Comparison of ENCODE assay signal across 36 cellular contexts in genomic region chr11:2595205-2595604, GRCh38.
DNase-seq lines count a peak whose midpoint lies in the region; ATAC-seq, FAIRE-seq and TF ChIP-seq lines count a peak whose summit lies in the region.
"Had no signal": no experiment of that assay in that cellular context is flagged by ENCODE, and none has a peak within 500 bp of the region (broad histone marks: within the 10 kb centered on the region; RNA-seq: fewer than 3 reads in every experiment).

No MANE protein-coding gene starts in this region.

- no peak for TF ChIP-seq POLR2A in HepG2 (IDR thresholded peaks at IDR 0.05; ENCODE audit: insufficient read depth in 1 of 2, low read depth in 2 of 2, low read length in 2 of 2)
- TF ChIP-seq POLR2A in right lobe of liver (IDR thresholded peaks at IDR 0.05): no peak
- no peak for TF ChIP-seq POLR2A in A549 (IDR thresholded peaks at IDR 0.05; ENCODE audit: low read length)
- TF ChIP-seq POLR2A in IMR-90 (IDR thresholded peaks at IDR 0.05; ENCODE audit: low read depth, low read length): no peak
- no peak for TF ChIP-seq POLR2A in K562 (conservative IDR thresholded peaks at IDR 0.05)

- TF ChIP-seq CTCF in HepG2 (CRISPR knock-in tag; IDR thresholded peaks at IDR 0.05) (no peak), right lobe of liver (IDR thresholded peaks at IDR 0.05) (no peak), A549 (IDR thresholded peaks at IDR 0.05) (no peak), IMR-90 (conservative IDR thresholded peaks at IDR 0.05; ENCODE audit: low read depth, low read length) (no peak), K562 (IDR thresholded peaks at IDR 0.05 in 2 of 3, conservative IDR thresholded peaks at IDR 0.05 in 1 of 3; ENCODE audit: insufficient read depth in 2 of 3, low read depth in 1 of 3, low read length in 3 of 3) (no peak), natural killer cell (IDR thresholded peaks at IDR 0.05) (no peak)

- H3K4me3 ChIP-seq in HepG2 (replicated peaks in 1 of 3; ENCODE audit: insufficient read depth in 1 of 3, low read depth in 2 of 3, low read length in 3 of 3) (no peak overlapping the region), right lobe of liver (no peak overlapping the region), A549 (no peak overlapping the region), IMR-90 (ENCODE audit: insufficient read depth, low read depth, low read length) (no peak overlapping the region), K562 (no peak overlapping the region), H7 (ENCODE audit: insufficient read depth, low read depth, low read length) (no peak overlapping the region)
- H3K4me3 ChIP-seq: BLaER1; BLaER1 treated with 17β-estradiol and CSF1 and Interleukin-3, amounts not matched to agents 10 nM and 100 nM had no signal

- H3K4me3 Mint-ChIP-seq in natural killer cell: no peak overlapping the region
- H3K4me3 Mint-ChIP-seq: B cell; CD14-positive monocyte; CD4-positive, alpha-beta memory T cell; CD4-positive, alpha-beta T cell; CD4-positive, CD25-positive, alpha-beta regulatory T cell; CD8-positive, alpha-beta memory T cell; CD8-positive, alpha-beta T cell had no signal

- H4K20me1 ChIP-seq in HepG2 (ENCODE audit: insufficient read depth, low read length): peaks cover 3% of the 10 kb centered on the region; the same call in 1 of the 2 replicates
- H4K20me1 ChIP-seq in IMR-90 (ENCODE audit: insufficient read depth, low read length): no peaks in the 10 kb centered on the region
- H4K20me1 ChIP-seq in K562 (replicated peaks; ENCODE audit: control insufficient read depth, insufficient read depth, low read length): no peaks in the 10 kb centered on the region
- H4K20me1 ChIP-seq: BLaER1 had no signal

- in situ Hi-C loops in HepG2 (cut with HindIII; ENCODE audit: extremely low pct_ligation_motif_present, low pct_unique_long_range_greater_than_20kb) (no loop called here), IMR-90 (cut with MboI; ENCODE audit: low sequenced_read_pairs) (no loop called here), K562 (cut with MboI) (no loop called here)

- H3K79me2 ChIP-seq in HepG2 (ENCODE audit: insufficient read depth, low read length): no peaks in the 10 kb centered on the region
- no peaks in the 10 kb centered on the region for H3K79me2 ChIP-seq in K562 (ENCODE audit: control insufficient read depth, insufficient read depth, low read length)

- no peak overlapping the region for H4K5ac ChIP-seq in IMR-90 (ENCODE audit: low read depth, low read length)

- H3K9me3 Mint-ChIP-seq in natural killer cell: no peaks in the 10 kb centered on the region

- H2BK120ac ChIP-seq in IMR-90 (ENCODE audit: low read depth, low read length): no peak overlapping the region

- H2AK5ac ChIP-seq in IMR-90 (ENCODE audit: low read depth, low read length): no peak overlapping the region

- POLR2A ChIA-PET in HepG2 (lab: Yijun Ruan, JAX) (no interaction called here), A549 (lab: Yijun Ruan, JAX) (no interaction called here), IMR-90 (lab: Charles Lee; ENCODE audit: unreplicated experiment) (no interaction called here), K562 (lab: Yijun Ruan, JAX) (no interaction called here)

- H3K36me3 ChIP-seq in HepG2 (replicated peaks in 1 of 2; ENCODE audit: control insufficient read depth in 1 of 2, insufficient read depth in 2 of 2, low read length in 2 of 2) (no peaks in the 10 kb centered on the region), right lobe of liver (no peaks in the 10 kb centered on the region), IMR-90 (ENCODE audit: control insufficient read depth, insufficient read depth, low read length) (no peaks in the 10 kb centered on the region), K562 (ENCODE audit: control insufficient read depth, insufficient read depth, low read length) (no peaks in the 10 kb centered on the region), H7 (replicated peaks; ENCODE audit: control insufficient read depth, insufficient read depth, low read length) (no peaks in the 10 kb centered on the region)
- H3K36me3 ChIP-seq: BE2C, BLaER1 had no signal

- H3K9me1 ChIP-seq in IMR-90 (ENCODE audit: insufficient read depth, low read length) (no peaks in the 10 kb centered on the region), K562 (ENCODE audit: control insufficient read depth, insufficient read depth, low read length) (no peaks in the 10 kb centered on the region)

- FAIRE-seq in HepG2 (lab: Jason Lieb, UNC) (no peak), A549 (lab: Jason Lieb, UNC) (no peak), K562 (lab: Jason Lieb, UNC) (no peak)
- FAIRE-seq: A204.1, D721Med had no signal

- no peak overlapping the region for H3K18ac ChIP-seq in IMR-90 (ENCODE audit: low read depth, low read length)

- no peaks in the 10 kb centered on the region for H3K4me1 Mint-ChIP-seq in natural killer cell
- H3K4me1 Mint-ChIP-seq: B cell; CD14-positive monocyte; CD4-positive, CD25-positive, alpha-beta regulatory T cell; CD8-positive, alpha-beta memory T cell had no signal

- no peak overlapping the region for H2AK9ac ChIP-seq in IMR-90 (replicated peaks; ENCODE audit: low read depth, low read length, poor library complexity)

- no peaks in the 10 kb centered on the region for H3K79me1 ChIP-seq in IMR-90 (ENCODE audit: low read depth in 1 of 2, low read length in 2 of 2)

- H2BK20ac ChIP-seq in IMR-90 (ENCODE audit: low read depth, low read length): no peak overlapping the region

- no peak overlapping the region for H3K56ac ChIP-seq in IMR-90 (ENCODE audit: extremely low read depth, insufficient read depth, low read length)

- H3K9ac ChIP-seq in HepG2 (ENCODE audit: insufficient read depth, low read depth, low read length): no peak overlapping the region
- no peak overlapping the region for H3K9ac ChIP-seq in IMR-90 (ENCODE audit: low read depth, low read length)
- no peak overlapping the region for H3K9ac ChIP-seq in K562 (ENCODE audit: insufficient read depth in 1 of 2, low read depth in 2 of 2, low read length in 2 of 2)
- H3K9ac ChIP-seq: BLaER1; BLaER1 treated with 17β-estradiol and CSF1 and Interleukin-3, amounts not matched to agents 10 nM and 100 nM had no signal

- H3K23ac ChIP-seq in IMR-90 (ENCODE audit: low read depth, low read length): no peak overlapping the region

- peaks cover 8% of the 10 kb centered on the region for H3K36me3 Mint-ChIP-seq in natural killer cell

- no peak overlapping the region for H4K8ac ChIP-seq in IMR-90 (ENCODE audit: low read depth in 2 of 2, low read length in 2 of 2)

- no peak overlapping the region for H2BK15ac ChIP-seq in IMR-90 (ENCODE audit: low read depth, low read length)

- BruUV-seq in HepG2 (replicated peaks; lab: Mats Ljungman, UMichigan) (no TSS peak), IMR-90 (replicated peaks; lab: Mats Ljungman, UMichigan) (no TSS peak), K562 (replicated peaks; lab: Mats Ljungman, UMichigan) (no TSS peak)

- no peak overlapping the region for H3K27ac Mint-ChIP-seq in natural killer cell
- H3K27ac Mint-ChIP-seq: B cell; CD4-positive, alpha-beta memory T cell; CD4-positive, alpha-beta T cell; CD4-positive, CD25-positive, alpha-beta regulatory T cell; CD8-positive, alpha-beta T cell had no signal

- H3K14ac ChIP-seq in IMR-90 (replicated peaks; ENCODE audit: low read depth, low read length): no peak overlapping the region

- intact Hi-C loops in HepG2 (cut with micrococcal nuclease; ENCODE audit: unreplicated experiment): no loop called here
- intact Hi-C loops in right lobe of liver (cut with DNase I): no loop called here
- intact Hi-C loops in IMR-90 (cut with micrococcal nuclease): no loop called here
- intact Hi-C loops in K562 (cut with micrococcal nuclease): no loop called here
- intact Hi-C loops in natural killer cell (cut with micrococcal nuclease): no loop called here

- H3K4me1 ChIP-seq in HepG2 (ENCODE audit: insufficient read depth, low read length): no peaks in the 10 kb centered on the region
- no peaks in the 10 kb centered on the region for H3K4me1 ChIP-seq in right lobe of liver
- no peaks in the 10 kb centered on the region for H3K4me1 ChIP-seq in A549
- H3K4me1 ChIP-seq in IMR-90 (ENCODE audit: control insufficient read depth, insufficient read depth, low read length): no peaks in the 10 kb centered on the region
- peaks cover 0 to 3% of the 10 kb centered on the region in 2 experiments; a peak in 2 of 5 replicates for H3K4me1 ChIP-seq in K562 (replicated peaks in 1 of 2; ENCODE audit: control insufficient read depth in 2 of 2, insufficient read depth in 2 of 2, low read length in 2 of 2)
- H3K4me1 ChIP-seq: BE2C; BLaER1; BLaER1 treated with 17β-estradiol and CSF1 and Interleukin-3, amounts not matched to agents 10 nM and 100 nM; Caco-2 had no signal

- no peak overlapping the region for H3K4ac ChIP-seq in IMR-90 (ENCODE audit: low read depth, low read length)

- dilution Hi-C loops in IMR-90 (cut with HindIII; ENCODE audit: low sequenced_read_pairs, unreplicated experiment): no loop called here

- CTCF ChIA-PET in HepG2 (lab: Yijun Ruan, JAX; ENCODE audit: low intra/inter-chr PET ratio, low total read pairs) (no interaction called here), A549 (lab: Yijun Ruan, JAX) (no interaction called here), IMR-90 (lab: Yijun Ruan, JAX) (no interaction called here), K562 (lab: Yijun Ruan, JAX; ENCODE audit: low intra/inter-chr PET ratio) (no interaction called here)

- no peak for ATAC-seq in HepG2
- ATAC-seq in right lobe of liver: no peak
- ATAC-seq in A549: no peak
- ATAC-seq in IMR-90 (ENCODE audit: low read depth): no peak
- no peak for ATAC-seq in K562
- ATAC-seq in natural killer cell: no peak
- ATAC-seq: CD8-positive, alpha-beta T cell had no signal

- DNase-seq in HepG2 (ENCODE audit: low spot score) (no peak), right lobe of liver (no peak), A549 (ENCODE audit: low read depth in 1 of 2, low spot score in 1 of 2) (no peak), IMR-90 (no peak), K562 (ENCODE audit: extremely low read depth in 1 of 4, low spot score in 3 of 4) (no peak), natural killer cell (no peak), H7 (no peak), NCI-H748 treated with DMSO at 0.1 percent for 48 hours (lab: John Stamatoyannopoulos, UW) (no peak)
- DNase-seq: 8988T; ACHN; AML-193; BE2C; C1 segment of cervical spinal cord; Caco-2; Calu3; CD4-positive, alpha-beta memory T cell; CD4-positive, alpha-beta T cell; CD4-positive, CD25-positive, alpha-beta regulatory T cell; CD8-positive, alpha-beta memory T cell; CD8-positive, alpha-beta T cell; COR-L47; DMS 273 treated with DMSO at 0.1 percent for 48 hours; DMS153; DMS53; DMS79; DMS79 treated with DMSO at 0.1 percent for 48 hours; DND-41; EL had no signal

- TF ChIP-seq EP300 in HepG2 (IDR thresholded peaks at IDR 0.05; ENCODE audit: low read depth in 2 of 2, low read length in 2 of 2) (no peak), HepG2 (CRISPR knock-in tag; IDR thresholded peaks at IDR 0.05; ENCODE audit: borderline replicate concordance) (no peak), A549 (IDR thresholded peaks at IDR 0.05) (no peak), K562 (IDR thresholded peaks at IDR 0.05; ENCODE audit: low read length) (no peak)

- H3K4me2 ChIP-seq in HepG2 (ENCODE audit: low read depth, low read length) (no peak overlapping the region), A549 (no peak overlapping the region), IMR-90 (ENCODE audit: low read depth, low read length) (no peak overlapping the region), K562 (ENCODE audit: insufficient read depth, low read length) (no peak overlapping the region)
- H3K4me2 ChIP-seq: BLaER1; BLaER1 treated with 17β-estradiol and CSF1 and Interleukin-3, amounts not matched to agents 10 nM and 100 nM had no signal

- no peak overlapping the region for H4K91ac ChIP-seq in IMR-90 (ENCODE audit: insufficient read depth, low read depth, low read length)

- H3K27ac ChIP-seq in HepG2 (ENCODE audit: extremely low read length, insufficient read depth, low read length) (no peak overlapping the region), right lobe of liver (no peak overlapping the region), A549 (no peak overlapping the region), IMR-90 (ENCODE audit: insufficient read depth, low read length) (no peak overlapping the region), K562 (ENCODE audit: extremely low read depth, low read depth, low read length) (no peak overlapping the region)
- H3K27ac ChIP-seq: 22Rv1; BLaER1; BLaER1 treated with 17β-estradiol and CSF1 and Interleukin-3, amounts not matched to agents 10 nM and 100 nM; C4-2B had no signal

- no peak for TF ChIP-seq RAD21 in HepG2 (CRISPR knock-in tag; IDR thresholded peaks at IDR 0.05)
- TF ChIP-seq RAD21 in A549 (conservative IDR thresholded peaks at IDR 0.05 in 1 of 2, IDR thresholded peaks at IDR 0.05 in 1 of 2): no peak
- no peak for TF ChIP-seq RAD21 in IMR-90 (IDR thresholded peaks at IDR 0.05; ENCODE audit: low read length)
- TF ChIP-seq RAD21 in K562 (CRISPR knock-in tag; conservative IDR thresholded peaks at IDR 0.05 in 1 of 2, IDR thresholded peaks at IDR 0.05 in 1 of 2): no peak

- H2AFZ ChIP-seq in HepG2 (ENCODE audit: low read length) (no peak overlapping the region), IMR-90 (replicated peaks; ENCODE audit: low read length, poor library complexity) (no peak overlapping the region), K562 (ENCODE audit: low read depth, low read length) (no peak overlapping the region)

- 6% methylated on average over 3 of the region's 3 CpGs for WGBS in HepG2 (ENCODE audit: low lambda C conversion rate)
- 63% methylated on average over 3 of the region's 3 CpGs for WGBS in right lobe of liver (ENCODE audit: insufficient coverage, low coverage, low lambda C conversion rate, missing lambda C conversion rate)
- 17% methylated on average over 3 of the region's 3 CpGs for WGBS in A549 (ENCODE audit: missing lambda C conversion rate)
- no CpG with 5 or more reads among the region's 3 CpGs for WGBS in IMR-90 (ENCODE audit: extremely low coverage in 2 of 2, insufficient read length in 1 of 2), 2 experiments
- 0% methylated on average over 3 of the region's 3 CpGs for WGBS in K562 (ENCODE audit: insufficient coverage, low coverage, missing lambda C conversion rate)

- peaks cover 9 to 55% of the 10 kb centered on the region in 2 experiments; a peak in 4 of 5 replicates for H3K27me3 ChIP-seq in HepG2 (ENCODE audit: control insufficient read depth in 1 of 2, insufficient read depth in 2 of 2, low read length in 2 of 2)
- H3K27me3 ChIP-seq in right lobe of liver: no peaks in the 10 kb centered on the region
- peaks cover 22% of the 10 kb centered on the region; the same call in 1 of the 2 replicates for H3K27me3 ChIP-seq in IMR-90 (ENCODE audit: control insufficient read depth, insufficient read depth, low read length)
- peaks cover 7 to 36% of the 10 kb centered on the region in 2 experiments; a peak in 4 of 5 replicates for H3K27me3 ChIP-seq in K562 (ENCODE audit: control insufficient read depth in 2 of 2, insufficient read depth in 2 of 2, low read length in 2 of 2)
- peaks cover 30% of the 10 kb centered on the region for H3K27me3 ChIP-seq in H7 (ENCODE audit: control insufficient read depth, insufficient read depth, low read length)
- H3K27me3 ChIP-seq: BE2C; BLaER1; BLaER1 treated with 17β-estradiol and CSF1 and Interleukin-3, amounts not matched to agents 10 nM and 100 nM had no signal

- H2BK5ac ChIP-seq in IMR-90 (ENCODE audit: low read depth, low read length, poor library complexity, severe bottlenecking): no peak overlapping the region

- peaks cover 22 to 48% of the 10 kb centered on the region in 2 donors for H3K27me3 Mint-ChIP-seq in natural killer cell (ENCODE audit: low read depth in 2 of 2)
- H3K27me3 Mint-ChIP-seq: B cell; CD4-positive, alpha-beta memory T cell; CD4-positive, alpha-beta T cell; CD4-positive, CD25-positive, alpha-beta regulatory T cell had no signal

- H3K9me3 ChIP-seq in HepG2 (ENCODE audit: low read length): peaks cover 10% of the 10 kb centered on the region; the same call in 1 of the 2 replicates
- H3K9me3 ChIP-seq in right lobe of liver: no peaks in the 10 kb centered on the region
- peaks cover 18% of the 10 kb centered on the region; the same call in 2 of the 3 replicates for H3K9me3 ChIP-seq in A549
- H3K9me3 ChIP-seq in IMR-90 (ENCODE audit: control insufficient read depth, insufficient read depth, low read length): peaks cover 9% of the 10 kb centered on the region
- no peaks in the 10 kb centered on the region for H3K9me3 ChIP-seq in K562 (replicated peaks; ENCODE audit: control insufficient read depth, insufficient read depth, low read depth, low read length)
- H3K9me3 ChIP-seq: BE2C had no signal

Comparison
In these comparisons a context has a peak if more than half of its experiments do, and no peak if none do; other contexts are left out.
1. Of the 241 proteins assayed by ChIP-seq in both HepG2 and K562: peak only in HepG2: none; only in K562: MAFG; in both: MAFF and MAFK; in neither: 238.